ENCODE assay signal across 28 cellular contexts in genomic region chr10:13942030-13942429, GRCh38.
DNase-seq lines count a peak whose midpoint lies in the region; ATAC-seq and TF ChIP-seq lines count a peak whose summit lies in the region.
"Had no signal": no experiment of that assay in that cellular context is flagged by ENCODE, and none has a peak within 500 bp of the region (broad histone marks: within the 10 kb centered on the region; RNA-seq: fewer than 3 reads in every experiment).

No MANE protein-coding gene starts in this region.

- no peak for DNase-seq in activated CD4-positive, CD25-positive, alpha-beta regulatory T cell (lab: John Stamatoyannopoulos, UW)
- peak; percentile 17 for DNase-seq in stimulated activated CD4-positive, alpha-beta T cell treated with anti-CD3 and anti-CD28 coated beads, Interleukin-4, amount 100 ng/mL, for 24 hours
- DNase-seq in stimulated activated CD4-positive, alpha-beta T cell treated with anti-CD3 and anti-CD28 coated beads, Interleukin-1b, Interleukin-23, amount 100 ng/mL, for 48 hours: no peak
- DNase-seq in SK-N-SH (no peak), NCI-H82 treated with DMSO at 0.1 percent for 48 hours (lab: John Stamatoyannopoulos, UW; ENCODE audit: unreplicated experiment) (no peak)
- no peak for DNase-seq in activated CD8-positive, alpha-beta memory T cell treated with anti-CD3 and anti-CD28 coated beads for 24 hours
- DNase-seq: activated CD4-positive, alpha-beta T cell treated with anti-CD3 and anti-CD28 coated beads, Interleukin-2, amount 50 U/mL, for 1 hour; activated naive CD4-positive, alpha-beta T cell treated with anti-CD3 and anti-CD28 coated beads, Interleukin-2, amount 10 ng/mL, durations not matched to agents 7 days and 5 days; Caco-2; DMS79 treated with DMSO at 0.1 percent for 48 hours; effector CD4-positive, alpha-beta T cell; GF-D8; glutamatergic neuron; left ventricle myocardium superior; NCI-H1694; NCI-H510A treated with DMSO at 0.1 percent for 48 hours; PC-9; right lobe of liver; SHP77; thyroid gland had no signal

- no peaks in the 10 kb centered on the region for H3K9me3 Mint-ChIP-seq in activated T-helper 17 cell treated with anti-CD3 and anti-CD28 coated beads, Interleukin-2, amount 50 U/mL, for 72 hours

- H3K36me3 Mint-ChIP-seq in activated T-helper 17 cell treated with anti-CD3 and anti-CD28 coated beads, Interleukin-2, amount 50 U/mL, for 72 hours (ENCODE audit: low read depth): no peaks in the 10 kb centered on the region
- H3K36me3 Mint-ChIP-seq: activated naive CD4-positive, alpha-beta T cell treated with anti-CD3 and anti-CD28 coated beads, Interleukin-2, amount 10 ng/mL, durations not matched to agents 7 days and 5 days had no signal

- no peak overlapping the region for H3K4me3 ChIP-seq in SK-N-SH (ENCODE audit: low read depth in 2 of 2, low read length in 1 of 2)
- H3K4me3 ChIP-seq: HAP-1, PC-9, right lobe of liver, thyroid gland, vagina had no signal

- H3K27me3 Mint-ChIP-seq in activated T-helper 17 cell treated with anti-CD3 and anti-CD28 coated beads, Interleukin-2, amount 50 U/mL, for 72 hours: peaks cover 7% of the 10 kb centered on the region

- POLR2A ChIA-PET in SK-N-SH (lab: Yijun Ruan, JAX): no interaction called here

- H3K4me1 Mint-ChIP-seq in activated T-helper 17 cell treated with anti-CD3 and anti-CD28 coated beads, Interleukin-2, amount 50 U/mL, for 72 hours: no peaks in the 10 kb centered on the region

- no peak overlapping the region for H3K4me2 ChIP-seq in SK-N-SH
- H3K4me2 ChIP-seq: PC-9 had no signal

- H3K9me3 ChIP-seq in SK-N-SH: no peaks in the 10 kb centered on the region
- H3K9me3 ChIP-seq: Caco-2, HAP-1, neutrophil, right lobe of liver, thyroid gland, vagina had no signal

- no peak overlapping the region for H3K9ac ChIP-seq in SK-N-SH

- CTCF ChIA-PET in SK-N-SH (lab: Yijun Ruan, JAX): no interaction called here

- no peak overlapping the region for H2AFZ ChIP-seq in SK-N-SH (ENCODE audit: low read depth)
- H2AFZ ChIP-seq: PC-9 had no signal

- H3K79me2 ChIP-seq in SK-N-SH (ENCODE audit: insufficient read depth): no peaks in the 10 kb centered on the region; the same call in 1 of the 2 replicates

- 60% methylated on average over 5 of the region's 5 CpGs for WGBS in SK-N-SH (ENCODE audit: low lambda C conversion rate)

- peak; percentile 60 to 69 for ATAC-seq in activated CD4-positive, CD25-positive, alpha-beta regulatory T cell treated with anti-CD3 and anti-CD28 coated beads, Interleukin-2, amount 50 U/mL, for 24 hours
- peak; percentile 53 for ATAC-seq in activated T-helper 17 cell treated with anti-CD3 and anti-CD28 coated beads, Interleukin-2, amount 50 U/mL, for 72 hours (replicated peaks)
- ATAC-seq: left ventricle myocardium superior, right lobe of liver had no signal

- no peak overlapping the region for H3K27ac Mint-ChIP-seq in activated T-helper 17 cell treated with anti-CD3 and anti-CD28 coated beads, Interleukin-2, amount 50 U/mL, for 72 hours
- H3K27ac Mint-ChIP-seq: activated naive CD4-positive, alpha-beta T cell treated with anti-CD3 and anti-CD28 coated beads, Interleukin-2, amount 10 ng/mL, durations not matched to agents 7 days and 5 days; stimulated activated naive CD8-positive, alpha-beta T cell treated with anti-CD3 and anti-CD28 coated beads, Interleukin-15, Interleukin-2, amounts not matched to agents 100 ng/mL and 50 ng/mL, for 24 hours had no signal

- H3K36me3 ChIP-seq in SK-N-SH (replicated peaks in 1 of 2; ENCODE audit: control insufficient read depth in 1 of 2, insufficient read depth in 2 of 2, low read length in 1 of 2): no peaks in the 10 kb centered on the region
- H3K36me3 ChIP-seq: HAP-1, neutrophil, right lobe of liver, thyroid gland, vagina had no signal

- no peak for TF ChIP-seq RAD21 in SK-N-SH (IDR thresholded peaks at IDR 0.05; ENCODE audit: low read length)

- no peak overlapping the region for H3K27ac ChIP-seq in SK-N-SH (ENCODE audit: low read depth in 2 of 2, low read length in 1 of 2)
- H3K27ac ChIP-seq: 22Rv1, C4-2B, neutrophil, PC-9, right lobe of liver, thyroid gland, vagina had no signal

- TF ChIP-seq CTCF in SK-N-SH (IDR thresholded peaks at IDR 0.05): no peak

- no peaks in the 10 kb centered on the region for H3K9me2 ChIP-seq in SK-N-SH

- TF ChIP-seq EP300 in SK-N-SH (IDR thresholded peaks at IDR 0.05; ENCODE audit: borderline replicate concordance in 1 of 2, low read depth in 1 of 2, low read length in 1 of 2): no peak

- no peaks in the 10 kb centered on the region for H3K27me3 ChIP-seq in SK-N-SH (ENCODE audit: insufficient read depth)
- H3K27me3 ChIP-seq: right lobe of liver, thyroid gland, vagina had no signal

- H3K4me1 ChIP-seq in SK-N-SH (ENCODE audit: control insufficient read depth in 1 of 2, insufficient read depth in 2 of 2, low read depth in 1 of 2, low read length in 1 of 2): peaks cover 0 to 10% of the 10 kb centered on the region in 2 experiments; a peak in 2 of 4 replicates
- H3K4me1 ChIP-seq: Caco-2, HAP-1 had no signal

- peaks cover 19% of the 10 kb centered on the region for H3F3A ChIP-seq in SK-N-SH (replicated peaks; ENCODE audit: insufficient read depth)

- H4K20me1 ChIP-seq in SK-N-SH (ENCODE audit: insufficient read depth): no peaks in the 10 kb centered on the region

- no peak overlapping the region for H3K4me3 Mint-ChIP-seq in activated T-helper 17 cell treated with anti-CD3 and anti-CD28 coated beads, Interleukin-2, amount 50 U/mL, for 72 hours
- H3K4me3 Mint-ChIP-seq: activated naive CD4-positive, alpha-beta T cell treated with anti-CD3 and anti-CD28 coated beads, Interleukin-2, amount 10 ng/mL, durations not matched to agents 7 days and 5 days; stimulated activated naive CD8-positive, alpha-beta T cell treated with anti-CD3 and anti-CD28 coated beads, Interleukin-15, Interleukin-2, amounts not matched to agents 100 ng/mL and 50 ng/mL, for 24 hours had no signal

TF ChIP-seq in SK-N-SH, 30 proteins besides CTCF, POLR2A, EP300 and RAD21:
- TF ChIP-seq, protein P1, sequence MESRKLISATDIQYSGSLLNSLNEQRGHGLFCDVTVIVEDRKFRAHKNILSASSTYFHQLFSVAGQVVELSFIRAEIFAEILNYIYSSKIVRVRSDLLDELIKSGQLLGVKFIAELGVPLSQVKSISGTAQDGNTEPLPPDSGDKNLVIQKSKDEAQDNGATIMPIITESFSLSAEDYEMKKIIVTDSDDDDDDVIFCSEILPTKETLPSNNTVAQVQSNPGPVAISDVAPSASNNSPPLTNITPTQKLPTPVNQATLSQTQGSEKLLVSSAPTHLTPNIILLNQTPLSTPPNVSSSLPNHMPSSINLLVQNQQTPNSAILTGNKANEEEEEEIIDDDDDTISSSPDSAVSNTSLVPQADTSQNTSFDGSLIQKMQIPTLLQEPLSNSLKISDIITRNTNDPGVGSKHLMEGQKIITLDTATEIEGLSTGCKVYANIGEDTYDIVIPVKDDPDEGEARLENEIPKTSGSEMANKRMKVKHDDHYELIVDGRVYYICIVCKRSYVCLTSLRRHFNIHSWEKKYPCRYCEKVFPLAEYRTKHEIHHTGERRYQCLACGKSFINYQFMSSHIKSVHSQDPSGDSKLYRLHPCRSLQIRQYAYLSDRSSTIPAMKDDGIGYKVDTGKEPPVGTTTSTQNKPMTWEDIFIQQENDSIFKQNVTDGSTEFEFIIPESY (IDR thresholded peaks at IDR 0.05; ENCODE audit: borderline replicate concordance, low read depth): no peak
- TF ChIP-seq FOSL2 (IDR thresholded peaks at IDR 0.05; ENCODE audit: borderline replicate concordance, low read depth): no peak
- TF ChIP-seq MXI1 (IDR thresholded peaks at IDR 0.05; ENCODE audit: low read depth, low read length): no peak
TF ChIP-seq in SK-N-SH: peak in this region for 0.
